In the genomic region with DNA sequence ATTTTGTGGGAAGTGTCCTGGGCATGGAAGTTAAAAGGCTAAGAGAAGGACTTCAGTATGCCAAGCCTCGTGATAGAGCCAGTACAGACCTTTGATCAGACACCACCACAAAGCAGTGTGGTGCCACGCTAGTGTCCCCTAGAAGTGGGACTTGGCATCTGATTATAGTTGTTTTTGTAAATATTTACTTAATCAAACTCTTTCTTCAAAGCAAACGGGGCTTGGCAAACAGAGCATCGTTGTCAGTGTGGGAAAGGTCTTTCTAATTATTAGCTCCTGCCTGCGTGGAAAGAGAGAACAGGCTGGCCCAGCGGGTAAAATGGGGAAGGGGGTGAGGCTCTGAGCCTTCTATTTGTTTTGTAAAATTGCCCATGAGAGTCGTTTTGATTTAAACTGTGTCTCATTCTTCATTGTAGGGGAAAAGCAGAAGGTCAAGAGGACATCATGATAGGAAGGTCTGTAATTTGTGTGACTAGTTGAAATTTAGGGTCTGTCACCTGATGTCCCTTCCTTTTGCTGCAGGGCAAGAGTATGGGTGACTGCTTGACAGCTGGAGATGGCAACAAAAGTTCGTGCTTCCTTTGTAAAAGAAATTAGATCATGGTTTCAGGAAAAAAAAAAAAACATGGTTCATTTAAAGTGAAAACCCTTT, we compare ENCODE assay signal across 3 cellular contexts.
TF ChIP-seq lines count a peak whose summit lies in the region.

No MANE protein-coding gene starts in this region.

TF ChIP-seq in SK-N-SH, 30 proteins besides CTCF, POLR2A, EP300 and RAD21 (continued from another document):
- no peak for TF ChIP-seq FOXJ3 (CRISPR knock-in tag; IDR thresholded peaks at IDR 0.05)
- TF ChIP-seq JUND (IDR thresholded peaks at IDR 0.05), result no peak
- TF ChIP-seq, protein P1, sequence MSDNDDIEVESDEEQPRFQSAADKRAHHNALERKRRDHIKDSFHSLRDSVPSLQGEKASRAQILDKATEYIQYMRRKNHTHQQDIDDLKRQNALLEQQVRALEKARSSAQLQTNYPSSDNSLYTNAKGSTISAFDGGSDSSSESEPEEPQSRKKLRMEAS (IDR thresholded peaks at IDR 0.05; ENCODE audit: low read depth), result no peak
- TF ChIP-seq TAF1 (IDR thresholded peaks at IDR 0.05; ENCODE audit: borderline replicate concordance, low read depth, low read length), result no peak

TF ChIP-seq in SK-N-SH treated with all-trans-retinoic acid at 6 μM for 48 hours, 23 proteins besides CTCF, POLR2A, EP300 and RAD21:
- TF ChIP-seq, protein P2, sequence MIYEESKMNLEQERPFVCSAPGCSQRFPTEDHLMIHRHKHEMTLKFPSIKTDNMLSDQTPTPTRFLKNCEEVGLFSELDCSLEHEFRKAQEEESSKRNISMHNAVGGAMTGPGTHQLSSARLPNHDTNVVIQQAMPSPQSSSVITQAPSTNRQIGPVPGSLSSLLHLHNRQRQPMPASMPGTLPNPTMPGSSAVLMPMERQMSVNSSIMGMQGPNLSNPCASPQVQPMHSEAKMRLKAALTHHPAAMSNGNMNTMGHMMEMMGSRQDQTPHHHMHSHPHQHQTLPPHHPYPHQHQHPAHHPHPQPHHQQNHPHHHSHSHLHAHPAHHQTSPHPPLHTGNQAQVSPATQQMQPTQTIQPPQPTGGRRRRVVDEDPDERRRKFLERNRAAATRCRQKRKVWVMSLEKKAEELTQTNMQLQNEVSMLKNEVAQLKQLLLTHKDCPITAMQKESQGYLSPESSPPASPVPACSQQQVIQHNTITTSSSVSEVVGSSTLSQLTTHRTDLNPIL (CRISPR knock-in tag; IDR thresholded peaks at IDR 0.05; ENCODE audit: low read depth), result no peak
- no peak for TF ChIP-seq OSR1 (CRISPR knock-in tag; IDR thresholded peaks at IDR 0.05)
- TF ChIP-seq TOX (CRISPR knock-in tag; IDR thresholded peaks at IDR 0.05; ENCODE audit: borderline replicate concordance), result no peak

TF ChIP-seq in HepG2, 621 proteins besides CTCF, POLR2A, EP300 and RAD21 (continued from another document):
- TF ChIP-seq, protein P3, sequence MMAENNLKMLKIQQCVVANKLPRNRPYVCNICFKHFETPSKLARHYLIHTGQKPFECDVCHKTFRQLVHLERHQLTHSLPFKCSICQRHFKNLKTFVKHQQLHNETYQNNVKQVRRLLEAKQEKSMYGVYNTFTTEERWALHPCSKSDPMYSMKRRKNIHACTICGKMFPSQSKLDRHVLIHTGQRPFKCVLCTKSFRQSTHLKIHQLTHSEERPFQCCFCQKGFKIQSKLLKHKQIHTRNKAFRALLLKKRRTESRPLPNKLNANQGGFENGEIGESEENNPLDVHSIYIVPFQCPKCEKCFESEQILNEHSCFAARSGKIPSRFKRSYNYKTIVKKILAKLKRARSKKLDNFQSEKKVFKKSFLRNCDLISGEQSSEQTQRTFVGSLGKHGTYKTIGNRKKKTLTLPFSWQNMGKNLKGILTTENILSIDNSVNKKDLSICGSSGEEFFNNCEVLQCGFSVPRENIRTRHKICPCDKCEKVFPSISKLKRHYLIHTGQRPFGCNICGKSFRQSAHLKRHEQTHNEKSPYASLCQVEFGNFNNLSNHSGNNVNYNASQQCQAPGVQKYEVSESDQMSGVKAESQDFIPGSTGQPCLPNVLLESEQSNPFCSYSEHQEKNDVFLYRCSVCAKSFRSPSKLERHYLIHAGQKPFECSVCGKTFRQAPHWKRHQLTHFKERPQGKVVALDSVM (CRISPR knock-in tag; IDR thresholded peaks at IDR 0.05), result no peak
- no peak for TF ChIP-seq ZNF3 (CRISPR knock-in tag; IDR thresholded peaks at IDR 0.05)
- TF ChIP-seq, protein P4, sequence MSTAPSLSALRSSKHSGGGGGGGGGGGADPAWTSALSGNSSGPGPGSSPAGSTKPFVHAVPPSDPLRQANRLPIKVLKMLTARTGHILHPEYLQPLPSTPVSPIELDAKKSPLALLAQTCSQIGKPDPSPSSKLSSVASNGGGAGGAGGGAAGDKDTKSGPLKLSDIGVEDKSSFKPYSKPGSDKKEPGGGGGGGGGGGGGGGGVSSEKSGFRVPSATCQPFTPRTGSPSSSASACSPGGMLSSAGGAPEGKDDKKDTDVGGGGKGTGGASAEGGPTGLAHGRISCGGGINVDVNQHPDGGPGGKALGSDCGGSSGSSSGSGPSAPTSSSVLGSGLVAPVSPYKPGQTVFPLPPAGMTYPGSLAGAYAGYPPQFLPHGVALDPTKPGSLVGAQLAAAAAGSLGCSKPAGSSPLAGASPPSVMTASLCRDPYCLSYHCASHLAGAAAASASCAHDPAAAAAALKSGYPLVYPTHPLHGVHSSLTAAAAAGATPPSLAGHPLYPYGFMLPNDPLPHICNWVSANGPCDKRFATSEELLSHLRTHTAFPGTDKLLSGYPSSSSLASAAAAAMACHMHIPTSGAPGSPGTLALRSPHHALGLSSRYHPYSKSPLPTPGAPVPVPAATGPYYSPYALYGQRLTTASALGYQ (CRISPR knock-in tag; IDR thresholded peaks at IDR 0.05), result no peak
- TF ChIP-seq XRCC5 (optimal IDR thresholded peaks at IDR 0.05; ENCODE audit: low read length), result no peak
TF ChIP-seq in HepG2: peak in this region for 2.
